In genomic region chr5:126450388-126450787, GRCh38 we compare ENCODE assay signal across 8 cellular contexts. TPM values are rescaled to one million over a fixed set of nuclear protein-coding genes. Genes with fewer than 3 reads are reported as not detected.
DNase-seq lines count a peak whose midpoint lies in the region; ATAC-seq and TF ChIP-seq lines count a peak whose summit lies in the region.

No MANE protein-coding gene starts in this region.

- H3K4me3 ChIP-seq in OCI-LY1 (ENCODE audit: low read depth, low read length, poor library complexity, severe bottlenecking) (peak overlapping the region; percentile 22), MG63 (no peak overlapping the region)

- 0 out of 2 replicates have a peak overlapping the region, but pooled peaks have one; percentile 22 for H3K9ac ChIP-seq in OCI-LY1 (ENCODE audit: low read length)

- H4K20me1 ChIP-seq in OCI-LY1 (ENCODE audit: insufficient read depth, low read length) = no peaks in the 10 kb centered on the region

- H3K4me1 ChIP-seq in OCI-LY1 (ENCODE audit: insufficient read depth, low read length, severe bottlenecking) = peaks cover 28% of the 10 kb centered on the region

- peak; percentile 28 for DNase-seq in germinal center (ENCODE audit: low spot score)
- DNase-seq in NCI-H187 (lab: John Stamatoyannopoulos, UW) = no peak
- no peak for DNase-seq in MG63
- no peak for DNase-seq in stimulated activated CD8-positive, alpha-beta memory T cell treated with anti-CD3 and anti-CD28 coated beads, Interleukin-4, amount 100 ng/mL, for 48 hours
- DNase-seq in NCI-H524 (lab: John Stamatoyannopoulos, UW) = no peak

- TF ChIP-seq CTCF in OCI-LY1 (IDR thresholded peaks at IDR 0.05; ENCODE audit: low read length) = no peak

- no peaks in the 10 kb centered on the region for H3F3A ChIP-seq in OCI-LY1 (ENCODE audit: insufficient read depth, low read length)

- no peaks in the 10 kb centered on the region for H3K79me2 ChIP-seq in OCI-LY1 (ENCODE audit: insufficient read depth, low read length)

- H3K9me2 ChIP-seq in OCI-LY1 (ENCODE audit: low read depth, low read length) = no peaks in the 10 kb centered on the region

- peak overlapping the region; percentile 77 for H3K27ac ChIP-seq in OCI-LY1 (ENCODE audit: low read depth, low read length, poor library complexity, severe bottlenecking)

- no peaks in the 10 kb centered on the region for H3K36me3 ChIP-seq in OCI-LY1 (ENCODE audit: insufficient read depth, low read length)
- H3K36me3 ChIP-seq in MG63 = no peaks in the 10 kb centered on the region

- peak overlapping the region; percentile 41 for H3K4me2 ChIP-seq in OCI-LY1 (ENCODE audit: low read length)

- H3K9me3 ChIP-seq in OCI-LY1 (ENCODE audit: low read length) (no peaks in the 10 kb centered on the region), MG63 (no peaks in the 10 kb centered on the region)

- H3K27me3 ChIP-seq in OCI-LY1 (ENCODE audit: insufficient read depth, low read length) (no peaks in the 10 kb centered on the region), MG63 (no peaks in the 10 kb centered on the region)

- no peak overlapping the region for H2AFZ ChIP-seq in OCI-LY1 (ENCODE audit: low read length)

- ATAC-seq in GM18499 (IDR thresholded peaks at IDR 0.05; ENCODE audit: insufficient read depth, unreplicated experiment) = peak; percentile 42
- peak; percentile 56 for ATAC-seq in GM21723 (IDR thresholded peaks at IDR 0.05; ENCODE audit: unreplicated experiment)

RNA-seq across cellular contexts. Expression of gene GRAMD2B, which starts 27.2 kb away (rescaled TPM):
- total RNA-seq in MG63 (2014; rRNA removed; shearing (Covaris generic); ENCODE audit: low replicate concordance) = 6.2 and 30.3 TPM in 2 replicates
